ENCODE assay signal across 8 cellular contexts in genomic region chr9:83708515-83709158, GRCh38. TPM values are rescaled to one million over a fixed set of nuclear protein-coding genes. Genes with fewer than 3 reads are reported as not detected.
A peak's percentile ranks its signal among the peaks of the same experiment; 100 is the strongest.
DNase-seq lines count a peak whose midpoint lies in the region; ATAC-seq lines count a peak whose summit lies in the region.

No MANE protein-coding gene starts in this region.

- no peaks in the 10 kb centered on the region for H3K27me3 Mint-ChIP-seq in activated CD4-positive, alpha-beta T cell treated with anti-CD3 and anti-CD28 coated beads, Interleukin-2, amount 10 ng/mL, durations not matched to agents 7 days and 5 days
- no peaks in the 10 kb centered on the region for H3K27me3 Mint-ChIP-seq in memory B cell

- peak overlapping the region; percentile 85 for H3K4me3 Mint-ChIP-seq in activated CD4-positive, alpha-beta T cell treated with anti-CD3 and anti-CD28 coated beads, Interleukin-2, amount 10 ng/mL, durations not matched to agents 7 days and 5 days
- peak overlapping the region; percentile 100 for H3K4me3 Mint-ChIP-seq in memory B cell

- H3K4me1 Mint-ChIP-seq in activated CD4-positive, alpha-beta T cell treated with anti-CD3 and anti-CD28 coated beads, Interleukin-2, amount 10 ng/mL, durations not matched to agents 7 days and 5 days, result peaks cover 35% of the 10 kb centered on the region
- peaks cover 24% of the 10 kb centered on the region for H3K4me1 Mint-ChIP-seq in memory B cell

- POLR2A ChIA-PET in activated CD4-positive, alpha-beta T cell treated with anti-CD3 and anti-CD28 coated beads, Interleukin-2, amount 10 ng/mL, durations not matched to agents 7 days and 5 days (lab: Charles Lee), result interaction anchor here (0.6 to 1.7 kb wide), 3 partner anchors 20 to 588 kb away, joined by 3 to 6 read pairs (median 3); no protein-coding TSS in a partner anchor

- H3K27ac Mint-ChIP-seq in activated CD4-positive, alpha-beta T cell treated with anti-CD3 and anti-CD28 coated beads, Interleukin-2, amount 10 ng/mL, durations not matched to agents 7 days and 5 days, result peak overlapping the region; percentile 100
- H3K27ac Mint-ChIP-seq in memory B cell, result peak overlapping the region; percentile 100

- CTCF ChIA-PET in activated CD4-positive, alpha-beta T cell treated with anti-CD3 and anti-CD28 coated beads, Interleukin-2, amount 10 ng/mL, durations not matched to agents 7 days and 5 days (lab: Charles Lee), result interaction anchor here (0.6 to 1.7 kb wide), 5 partner anchors 8 to 29 kb away, joined by 3 to 4 read pairs (median 3); no protein-coding TSS in a partner anchor

- peaks cover 18% of the 10 kb centered on the region for H3K36me3 Mint-ChIP-seq in activated CD4-positive, alpha-beta T cell treated with anti-CD3 and anti-CD28 coated beads, Interleukin-2, amount 10 ng/mL, durations not matched to agents 7 days and 5 days (ENCODE audit: low read depth)
- no peaks in the 10 kb centered on the region for H3K36me3 Mint-ChIP-seq in memory B cell

- ATAC-seq in HG02571 (IDR thresholded peaks at IDR 0.05; ENCODE audit: unreplicated experiment) (peak; percentile 53), memory B cell (ENCODE audit: low read depth) (peak; percentile 44)

- DNase-seq in DMS79 treated with DMSO at 0.1 percent for 48 hours (lab: John Stamatoyannopoulos, UW), result peak; percentile 20
- DNase-seq in DMS79 (lab: John Stamatoyannopoulos, UW), result no peak
- DNase-seq in MV-4-11 (lab: John Stamatoyannopoulos, UW), result peak; percentile 83
- DNase-seq in activated CD4-positive, alpha-beta T cell treated with anti-CD3 and anti-CD28 coated beads, Interleukin-2, amount 10 ng/mL, durations not matched to agents 7 days and 5 days, result peak; percentile 52
- peak; percentile 33 for DNase-seq in effector CD8-positive, alpha-beta T cell (lab: John Stamatoyannopoulos, UW)
- peak in 1 of 2 donors; percentile 51 for DNase-seq in memory B cell (ENCODE audit: low spot score in 2 of 2)
- DNase-seq in stimulated activated CD8-positive, alpha-beta memory T cell treated with anti-CD3 and anti-CD28 coated beads, Interleukin-15, amount 100 ng/mL, for 24 hours (ENCODE audit: low read depth), result peak; percentile 25

- H3K9me3 Mint-ChIP-seq in activated CD4-positive, alpha-beta T cell treated with anti-CD3 and anti-CD28 coated beads, Interleukin-2, amount 10 ng/mL, durations not matched to agents 7 days and 5 days, result peaks cover 3% of the 10 kb centered on the region
- H3K9me3 Mint-ChIP-seq in memory B cell, result no peaks in the 10 kb centered on the region

RNA-seq across cellular contexts. Expression of gene UBQLN1, which starts 0.9 kb away (rescaled TPM):
- total RNA-seq in activated CD4-positive, alpha-beta T cell treated with anti-CD3 and anti-CD28 coated beads, Interleukin-2, amount 10 ng/mL, durations not matched to agents 7 days and 5 days, result 100 to 1,000 TPM in 1 of 2 experiments, 10 to 100 TPM in 1; 95.7 to 110 TPM
